Comparison of ENCODE assay signal across 7 cellular contexts in the genomic region with DNA sequence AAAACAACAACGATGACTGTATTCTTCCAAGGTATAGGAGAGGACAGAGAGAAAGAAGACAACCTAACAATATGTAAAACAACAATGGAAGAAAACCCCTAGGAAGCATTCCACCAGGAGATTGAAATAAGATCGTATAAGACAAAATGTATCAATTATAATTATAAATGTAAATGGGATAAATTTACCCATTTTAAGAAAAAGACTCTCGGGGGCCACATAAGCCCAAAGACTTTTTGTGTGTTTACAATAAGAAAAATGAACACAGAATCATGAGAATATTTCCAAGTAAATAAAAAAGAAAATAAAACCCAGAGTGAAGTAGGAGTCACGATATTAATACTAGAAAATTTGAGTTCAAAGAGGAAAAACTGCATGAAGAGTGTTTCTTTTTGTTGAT.
"Had no signal": no experiment of that assay in that cellular context is flagged by ENCODE, and none has a peak within 500 bp of the region (broad histone marks: within the 10 kb centered on the region; RNA-seq: fewer than 3 reads in every experiment).

No MANE protein-coding gene starts in this region.

- FAIRE-seq: HepG2, HTR-8/SVneo had no signal

- H3K4me2 ChIP-seq: KMS-11 had no signal

- H3K9ac ChIP-seq: KMS-11 had no signal

- H3K27ac ChIP-seq: HL-60, KMS-11 had no signal

- DNase-seq: IMR-90, KBM-7, KG1 had no signal

- ATAC-seq: HepG2 had no signal
